In the genomic region with DNA sequence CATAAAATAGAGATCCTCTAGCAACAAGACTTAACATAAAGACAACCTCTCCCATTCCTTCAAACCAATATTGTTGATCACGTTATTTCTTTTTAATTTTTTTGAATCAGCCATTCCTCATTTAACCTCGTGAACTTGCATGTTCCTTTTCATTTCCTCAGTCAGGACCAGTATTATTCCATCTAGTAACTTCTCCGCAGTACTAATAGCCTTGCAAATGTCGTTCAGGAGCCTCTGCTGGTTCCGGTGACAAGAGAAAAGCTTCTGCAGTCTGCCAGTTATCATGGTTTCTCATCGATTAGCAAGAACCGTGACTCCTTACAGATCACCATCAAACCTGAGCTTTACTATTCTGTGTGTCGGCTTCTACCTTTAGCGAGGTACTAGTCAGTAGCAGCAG, we compare ENCODE assay signal across 12 cellular contexts. TPM values are rescaled to one million over a fixed set of nuclear protein-coding genes. Genes with fewer than 3 reads are reported as not detected.
DNase-seq lines count a peak whose midpoint lies in the region; ATAC-seq and TF ChIP-seq lines count a peak whose summit lies in the region.
"Had no signal": no experiment of that assay in that cellular context is flagged by ENCODE, and none has a peak within 500 bp of the region (broad histone marks: within the 10 kb centered on the region; RNA-seq: fewer than 3 reads in every experiment).

No MANE protein-coding gene starts in this region.

- CTCF ChIA-PET in SK-N-SH (lab: Yijun Ruan, JAX), result interaction anchor here (0.9 to 4.2 kb wide), 12 partner anchors 10 to 550 kb away, joined by 3 to 59 read pairs (median 4); no protein-coding TSS in a partner anchor

- peak overlapping the region in 1 of 2 experiments; percentile 97; a peak in 2 of 4 replicates for H3K27ac ChIP-seq in SK-N-SH (ENCODE audit: low read depth in 2 of 2, low read length in 1 of 2)

- H3F3A ChIP-seq in SK-N-SH (replicated peaks; ENCODE audit: insufficient read depth), result no peaks in the 10 kb centered on the region

- no peak overlapping the region for H2AFZ ChIP-seq in SK-N-SH (ENCODE audit: low read depth)

- TF ChIP-seq EP300 in SK-N-SH (IDR thresholded peaks at IDR 0.05; ENCODE audit: borderline replicate concordance in 1 of 2, low read depth in 1 of 2, low read length in 1 of 2), result no peak

- H3K36me3 Mint-ChIP-seq in chondrocyte (ENCODE audit: low read depth) (no peaks in the 10 kb centered on the region), type B pancreatic cell (peaks cover 4% of the 10 kb centered on the region)

- peaks cover 79% of the 10 kb centered on the region for H3K79me2 ChIP-seq in SK-N-SH (ENCODE audit: insufficient read depth)

- no peaks in the 10 kb centered on the region for H3K9me3 ChIP-seq in SK-N-SH

- H3K27me3 Mint-ChIP-seq in chondrocyte (ENCODE audit: low read depth), result no peaks in the 10 kb centered on the region
- peaks cover 8% of the 10 kb centered on the region for H3K27me3 Mint-ChIP-seq in type B pancreatic cell

- no peak for TF ChIP-seq CTCF in SK-N-SH (IDR thresholded peaks at IDR 0.05)
- TF ChIP-seq CTCF in chondrocyte (IDR thresholded peaks at IDR 0.05), result no peak
- no peak for TF ChIP-seq CTCF in type B pancreatic cell (conservative IDR thresholded peaks at IDR 0.05)
- no peak for TF ChIP-seq CTCF in omental fat pad (IDR thresholded peaks at IDR 0.05)

- peak overlapping the region in 1 of 2 experiments; percentile 25; a peak in 1 of 4 replicates for H3K4me3 ChIP-seq in SK-N-SH (ENCODE audit: low read depth in 2 of 2, low read length in 1 of 2)

- H3K36me3 ChIP-seq in SK-N-SH (replicated peaks in 1 of 2; ENCODE audit: control insufficient read depth in 1 of 2, insufficient read depth in 2 of 2, low read length in 1 of 2), result peaks cover 0 to 5% of the 10 kb centered on the region in 2 experiments

- no peaks in the 10 kb centered on the region for H3K27me3 ChIP-seq in SK-N-SH (ENCODE audit: insufficient read depth)

- H3K4me2 ChIP-seq in SK-N-SH, result peak overlapping the region; percentile 97; the same call in 1 of the 2 replicates

- H3K27ac Mint-ChIP-seq in chondrocyte (ENCODE audit: unreplicated experiment) (no peak overlapping the region), type B pancreatic cell (peak overlapping the region; percentile 14)

- H4K20me1 ChIP-seq in SK-N-SH (ENCODE audit: insufficient read depth), result peaks cover 16% of the 10 kb centered on the region; the same call in 1 of the 2 replicates

- no peak overlapping the region for H3K9ac ChIP-seq in SK-N-SH

- DNase-seq in SK-N-SH (no peak), chondrocyte (ENCODE audit: low spot score) (no peak), medulla oblongata (ENCODE audit: extremely low spot score) (peak; percentile 27), type B pancreatic cell (ENCODE audit: extremely low spot score, unreplicated experiment) (no peak), cerebellum (ENCODE audit: low spot score) (no peak), omental fat pad (ENCODE audit: low spot score) (no peak)
- DNase-seq: activated CD8-positive, alpha-beta memory T cell treated with anti-CD3 and anti-CD28 coated beads, Interleukin-2, amount 50 U/mL, for 4 hours; KG1; nucleus accumbens; SHP77 treated with DMSO at 0.1 percent for 48 hours had no signal

- no peaks in the 10 kb centered on the region for H3K9me2 ChIP-seq in SK-N-SH

- H3K4me3 Mint-ChIP-seq in chondrocyte (ENCODE audit: unreplicated experiment) (peak overlapping the region; percentile 1), type B pancreatic cell (peak overlapping the region; percentile 98)

- ATAC-seq in SK-N-SH treated with all-trans-retinoic acid at 6 μM for 48 hours (no peak), HG03159 (IDR thresholded peaks at IDR 0.05; ENCODE audit: unreplicated experiment) (no peak), omental fat pad (ENCODE audit: low FRiP score) (no peak)

- no peak for TF ChIP-seq RAD21 in SK-N-SH (IDR thresholded peaks at IDR 0.05; ENCODE audit: low read length)

- 48% methylated on average over 9 of the region's 9 CpGs for WGBS in SK-N-SH (ENCODE audit: low lambda C conversion rate)

- no peaks in the 10 kb centered on the region for H3K9me3 Mint-ChIP-seq in chondrocyte (ENCODE audit: low read depth)
- H3K9me3 Mint-ChIP-seq in type B pancreatic cell, result no peaks in the 10 kb centered on the region

- peaks cover 44% of the 10 kb centered on the region for H3K4me1 Mint-ChIP-seq in chondrocyte (ENCODE audit: low read depth)
- H3K4me1 Mint-ChIP-seq in type B pancreatic cell (ENCODE audit: unreplicated experiment), result peaks cover 36% of the 10 kb centered on the region

- H3K4me1 ChIP-seq in SK-N-SH (ENCODE audit: control insufficient read depth in 1 of 2, insufficient read depth in 2 of 2, low read depth in 1 of 2, low read length in 1 of 2), result peaks cover 26% of the 10 kb centered on the region in 2 experiments; a peak in 3 of 4 replicates

- POLR2A ChIA-PET in SK-N-SH (lab: Yijun Ruan, JAX), result interaction anchor here (1.2 kb wide), 1 partner anchor 271 kb away, joined by 3 read pairs; no protein-coding TSS in a partner anchor

TF ChIP-seq in SK-N-SH, 30 proteins besides CTCF, POLR2A, EP300 and RAD21 (continues in another document):
- TF ChIP-seq NFIC (IDR thresholded peaks at IDR 0.05; ENCODE audit: borderline replicate concordance) (no peak), CHD2 (IDR thresholded peaks at IDR 0.05; ENCODE audit: low read length, partially characterized antibody) (no peak), TCF12 (IDR thresholded peaks at IDR 0.05) (no peak), RFX5 (IDR thresholded peaks at IDR 0.05; ENCODE audit: low read length) (no peak), EZH2phosphoT487 (IDR thresholded peaks at IDR 0.05; ENCODE audit: borderline replicate concordance, low read depth) (no peak)
- TF ChIP-seq, protein P1, sequence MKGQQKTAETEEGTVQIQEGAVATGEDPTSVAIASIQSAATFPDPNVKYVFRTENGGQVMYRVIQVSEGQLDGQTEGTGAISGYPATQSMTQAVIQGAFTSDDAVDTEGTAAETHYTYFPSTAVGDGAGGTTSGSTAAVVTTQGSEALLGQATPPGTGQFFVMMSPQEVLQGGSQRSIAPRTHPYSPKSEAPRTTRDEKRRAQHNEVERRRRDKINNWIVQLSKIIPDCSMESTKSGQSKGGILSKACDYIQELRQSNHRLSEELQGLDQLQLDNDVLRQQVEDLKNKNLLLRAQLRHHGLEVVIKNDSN (IDR thresholded peaks at IDR 0.05; ENCODE audit: borderline replicate concordance, low read depth), result no peak
- TF ChIP-seq, protein P2, sequence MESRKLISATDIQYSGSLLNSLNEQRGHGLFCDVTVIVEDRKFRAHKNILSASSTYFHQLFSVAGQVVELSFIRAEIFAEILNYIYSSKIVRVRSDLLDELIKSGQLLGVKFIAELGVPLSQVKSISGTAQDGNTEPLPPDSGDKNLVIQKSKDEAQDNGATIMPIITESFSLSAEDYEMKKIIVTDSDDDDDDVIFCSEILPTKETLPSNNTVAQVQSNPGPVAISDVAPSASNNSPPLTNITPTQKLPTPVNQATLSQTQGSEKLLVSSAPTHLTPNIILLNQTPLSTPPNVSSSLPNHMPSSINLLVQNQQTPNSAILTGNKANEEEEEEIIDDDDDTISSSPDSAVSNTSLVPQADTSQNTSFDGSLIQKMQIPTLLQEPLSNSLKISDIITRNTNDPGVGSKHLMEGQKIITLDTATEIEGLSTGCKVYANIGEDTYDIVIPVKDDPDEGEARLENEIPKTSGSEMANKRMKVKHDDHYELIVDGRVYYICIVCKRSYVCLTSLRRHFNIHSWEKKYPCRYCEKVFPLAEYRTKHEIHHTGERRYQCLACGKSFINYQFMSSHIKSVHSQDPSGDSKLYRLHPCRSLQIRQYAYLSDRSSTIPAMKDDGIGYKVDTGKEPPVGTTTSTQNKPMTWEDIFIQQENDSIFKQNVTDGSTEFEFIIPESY (IDR thresholded peaks at IDR 0.05; ENCODE audit: borderline replicate concordance, low read depth), result no peak

TF ChIP-seq in SK-N-SH treated with all-trans-retinoic acid at 6 μM for 48 hours, 23 proteins besides CTCF, POLR2A, EP300 and RAD21 (continues in another document):
- TF ChIP-seq, protein P3, sequence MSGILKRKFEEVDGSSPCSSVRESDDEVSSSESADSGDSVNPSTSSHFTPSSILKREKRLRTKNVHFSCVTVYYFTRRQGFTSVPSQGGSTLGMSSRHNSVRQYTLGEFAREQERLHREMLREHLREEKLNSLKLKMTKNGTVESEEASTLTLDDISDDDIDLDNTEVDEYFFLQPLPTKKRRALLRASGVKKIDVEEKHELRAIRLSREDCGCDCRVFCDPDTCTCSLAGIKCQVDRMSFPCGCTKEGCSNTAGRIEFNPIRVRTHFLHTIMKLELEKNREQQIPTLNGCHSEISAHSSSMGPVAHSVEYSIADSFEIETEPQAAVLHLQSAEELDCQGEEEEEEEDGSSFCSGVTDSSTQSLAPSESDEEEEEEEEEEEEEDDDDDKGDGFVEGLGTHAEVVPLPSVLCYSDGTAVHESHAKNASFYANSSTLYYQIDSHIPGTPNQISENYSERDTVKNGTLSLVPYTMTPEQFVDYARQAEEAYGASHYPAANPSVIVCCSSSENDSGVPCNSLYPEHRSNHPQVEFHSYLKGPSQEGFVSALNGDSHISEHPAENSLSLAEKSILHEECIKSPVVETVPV (CRISPR knock-in tag; IDR thresholded peaks at IDR 0.05), result no peak
- no peak for TF ChIP-seq ZC3H10 (CRISPR knock-in tag; IDR thresholded peaks at IDR 0.05)
- TF ChIP-seq ESRRG (CRISPR knock-in tag; IDR thresholded peaks at IDR 0.05), result no peak
- TF ChIP-seq, protein P4, sequence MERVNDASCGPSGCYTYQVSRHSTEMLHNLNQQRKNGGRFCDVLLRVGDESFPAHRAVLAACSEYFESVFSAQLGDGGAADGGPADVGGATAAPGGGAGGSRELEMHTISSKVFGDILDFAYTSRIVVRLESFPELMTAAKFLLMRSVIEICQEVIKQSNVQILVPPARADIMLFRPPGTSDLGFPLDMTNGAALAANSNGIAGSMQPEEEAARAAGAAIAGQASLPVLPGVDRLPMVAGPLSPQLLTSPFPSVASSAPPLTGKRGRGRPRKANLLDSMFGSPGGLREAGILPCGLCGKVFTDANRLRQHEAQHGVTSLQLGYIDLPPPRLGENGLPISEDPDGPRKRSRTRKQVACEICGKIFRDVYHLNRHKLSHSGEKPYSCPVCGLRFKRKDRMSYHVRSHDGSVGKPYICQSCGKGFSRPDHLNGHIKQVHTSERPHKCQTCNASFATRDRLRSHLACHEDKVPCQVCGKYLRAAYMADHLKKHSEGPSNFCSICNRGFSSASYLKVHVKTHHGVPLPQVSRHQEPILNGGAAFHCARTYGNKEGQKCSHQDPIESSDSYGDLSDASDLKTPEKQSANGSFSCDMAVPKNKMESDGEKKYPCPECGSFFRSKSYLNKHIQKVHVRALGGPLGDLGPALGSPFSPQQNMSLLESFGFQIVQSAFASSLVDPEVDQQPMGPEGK (CRISPR knock-in tag; IDR thresholded peaks at IDR 0.05; ENCODE audit: borderline replicate concordance), result no peak
- TF ChIP-seq ISL1 (CRISPR knock-in tag; IDR thresholded peaks at IDR 0.05), result no peak
- TF ChIP-seq TOX (CRISPR knock-in tag; IDR thresholded peaks at IDR 0.05; ENCODE audit: borderline replicate concordance), result no peak
- no peak for TF ChIP-seq OSR1 (CRISPR knock-in tag; IDR thresholded peaks at IDR 0.05)

RNA-seq across cellular contexts. Expression of a gene that starts 3.0 kb away (rescaled TPM):
- 780 and 789 TPM in 2 replicates for polyA plus RNA-seq in SK-N-SH (2012; rRNA removed)
- 729 and 770 TPM in 2 replicates for polyA plus RNA-seq in SK-N-SH (2012; cell fraction: cytosol; rRNA removed)
- polyA plus RNA-seq in SK-N-SH (2012; cell fraction: nucleus; rRNA removed), result 453 and 679 TPM in 2 replicates
- total RNA-seq in chondrocyte (441 to 540 TPM (median 442 TPM) in 3 replicates), type B pancreatic cell (ENCODE audit: low replicate concordance) (329 and 415 TPM in 2 replicates), cerebellum (407 TPM), omental fat pad (100 to 1,000 TPM; 197 to 380 (median 296) TPM)
